Comparison of ENCODE assay signal across 35 cellular contexts in genomic region chr2:192203876-192204275, GRCh38. TPM values are rescaled to one million over a fixed set of nuclear protein-coding genes. Genes with fewer than 3 reads are reported as not detected.
"Had no signal": no experiment of that assay in that cellular context is flagged by ENCODE, and none has a peak within 500 bp of the region (broad histone marks: within the 10 kb centered on the region; RNA-seq: fewer than 3 reads in every experiment).

No MANE protein-coding gene starts in this region.

- ATAC-seq: activated CD4-positive, alpha-beta T cell treated with anti-CD3 and anti-CD28 coated beads for 36 hours; activated CD8-positive, alpha-beta memory T cell treated with anti-CD3 and anti-CD28 coated beads, Interleukin-2, amount 10 ng/mL, durations not matched to agents 7 days and 5 days; activated CD8-positive, alpha-beta T cell treated with anti-CD3 and anti-CD28 coated beads, Interleukin-2, amount 10 ng/mL, durations not matched to agents 7 days and 5 days; activated naive CD8-positive, alpha-beta T cell treated with anti-CD3 and anti-CD28 coated beads, Interleukin-2, amount 50 U/mL, for 24 hours; esophagus mucosa; foreskin keratinocyte; gastrocnemius medialis; heart left ventricle had no signal

- H3K36me3 ChIP-seq: adrenal gland, brain microvascular endothelial cell, colonic mucosa, gastrocnemius medialis, heart left ventricle had no signal

- H3K4me1 ChIP-seq: adrenal gland, colonic mucosa, foreskin keratinocyte, gastrocnemius medialis, heart left ventricle had no signal

- H3K36me3 Mint-ChIP-seq: activated CD4-positive, alpha-beta memory T cell treated with anti-CD3 and anti-CD28 coated beads for 36 hours; activated CD8-positive, alpha-beta memory T cell treated with anti-CD3 and anti-CD28 coated beads, Interleukin-2, amount 10 ng/mL, durations not matched to agents 7 days and 5 days; activated naive CD4-positive, alpha-beta T cell treated with anti-CD3 and anti-CD28 coated beads, Interleukin-2, amount 50 U/mL, for 24 hours; activated naive CD8-positive, alpha-beta T cell treated with anti-CD3 and anti-CD28 coated beads for 36 hours had no signal

- H3K4me1 Mint-ChIP-seq: activated CD4-positive, alpha-beta T cell treated with anti-CD3 and anti-CD28 coated beads for 36 hours; activated CD4-positive, alpha-beta T cell treated with anti-CD3 and anti-CD28 coated beads, Interleukin-2, amount 10 ng/mL, durations not matched to agents 24 days and 14 days; activated CD8-positive, alpha-beta memory T cell treated with anti-CD3 and anti-CD28 coated beads, Interleukin-2, amount 10 ng/mL, durations not matched to agents 7 days and 5 days; activated naive CD4-positive, alpha-beta T cell treated with anti-CD3 and anti-CD28 coated beads, Interleukin-2, amount 50 U/mL, for 24 hours; activated naive CD8-positive, alpha-beta T cell treated with anti-CD3 and anti-CD28 coated beads for 36 hours; activated naive CD8-positive, alpha-beta T cell treated with anti-CD3 and anti-CD28 coated beads, Interleukin-2, amount 50 U/mL, for 24 hours; endodermal cell had no signal

- DNase-seq: activated CD4-positive, alpha-beta memory T cell treated with anti-CD3 and anti-CD28 coated beads for 36 hours; activated CD4-positive, alpha-beta T cell treated with anti-CD3 and anti-CD28 coated beads for 36 hours; activated CD4-positive, alpha-beta T cell treated with anti-CD3 and anti-CD28 coated beads, Interleukin-2, amount 10 ng/mL, durations not matched to agents 24 days and 14 days; activated CD4-positive, CD25-positive, alpha-beta regulatory T cell; activated CD4-positive, CD25-positive, alpha-beta regulatory T cell treated with anti-CD3 and anti-CD28 coated beads, Interleukin-2, amount 50 U/mL, for 72 hours; activated CD8-positive, alpha-beta memory T cell treated with anti-CD3 and anti-CD28 coated beads, Interleukin-2, amount 10 ng/mL, durations not matched to agents 7 days and 5 days; activated CD8-positive, alpha-beta memory T cell treated with anti-CD3 and anti-CD28 coated beads, Interleukin-2, amount 50 U/mL, for 4 hours; activated CD8-positive, alpha-beta T cell treated with anti-CD3 and anti-CD28 coated beads, Interleukin-2, amount 10 ng/mL, durations not matched to agents 7 days and 5 days; activated effector memory CD4-positive, alpha-beta T cell treated with anti-CD3 and anti-CD28 coated beads, Interleukin-2, amount 50 U/mL, for 16 hours; activated naive CD4-positive, alpha-beta T cell treated with anti-CD3 and anti-CD28 coated beads for 36 hours; activated naive CD8-positive, alpha-beta T cell treated with anti-CD3 and anti-CD28 coated beads for 36 hours; activated naive CD8-positive, alpha-beta T cell treated with anti-CD3 and anti-CD28 coated beads, Interleukin-2, amount 50 U/mL, for 24 hours; activated T-cell treated with anti-CD3 and anti-CD28 coated beads, Interleukin-2, amount 50 U/mL, for 1 hour; activated T-cell treated with anti-CD3 and anti-CD28 coated beads, Interleukin-2, amount 50 U/mL, for 48 hours; adrenal gland; amygdala; aorta; brain microvascular endothelial cell; caudate nucleus; colonic mucosa; dorsolateral prefrontal cortex; effector memory CD4-positive, alpha-beta T cell; endodermal cell; foreskin keratinocyte; gastrocnemius medialis; glutamatergic neuron; heart left ventricle; T-helper 2 cell had no signal

- H3K27ac Mint-ChIP-seq: activated CD4-positive, alpha-beta memory T cell treated with anti-CD3 and anti-CD28 coated beads for 36 hours; activated CD4-positive, alpha-beta T cell treated with anti-CD3 and anti-CD28 coated beads for 36 hours; activated CD4-positive, alpha-beta T cell treated with anti-CD3 and anti-CD28 coated beads, Interleukin-2, amount 10 ng/mL, durations not matched to agents 24 days and 14 days; activated CD8-positive, alpha-beta memory T cell treated with anti-CD3 and anti-CD28 coated beads, Interleukin-2, amount 10 ng/mL, durations not matched to agents 7 days and 5 days; activated CD8-positive, alpha-beta T cell treated with anti-CD3 and anti-CD28 coated beads, Interleukin-2, amount 10 ng/mL, durations not matched to agents 7 days and 5 days; activated naive CD4-positive, alpha-beta T cell treated with anti-CD3 and anti-CD28 coated beads for 36 hours; activated naive CD4-positive, alpha-beta T cell treated with anti-CD3 and anti-CD28 coated beads, Interleukin-2, amount 50 U/mL, for 24 hours; activated naive CD8-positive, alpha-beta T cell treated with anti-CD3 and anti-CD28 coated beads for 36 hours; activated naive CD8-positive, alpha-beta T cell treated with anti-CD3 and anti-CD28 coated beads, Interleukin-2, amount 50 U/mL, for 24 hours; activated T-helper 1 cell treated with anti-CD3 and anti-CD28 coated beads, Interleukin-12 subunit alpha, Interleukin-12 subunit beta, Interleukin-2, Interleukin-4 antibody, amounts not matched to agents 30 ng/mL and 10 ng/mL and 1 ng/mL, durations not matched to agents 14 hours and 24 hours and 36 hours; activated T-helper 2 cell treated with anti-CD3 and anti-CD28 coated beads, Interferon-gamma antibody, Interleukin-2, Interleukin-4, amounts not matched to agents 10 μg/mL and 5 μg/mL and 100 μg/mL, durations not matched to agents 14 hours and 24 hours and 36 hours; endodermal cell had no signal

- H3K27me3 ChIP-seq: brain microvascular endothelial cell, colonic mucosa had no signal

- H3K27ac ChIP-seq: adrenal gland, brain microvascular endothelial cell, colonic mucosa, foreskin keratinocyte, gastrocnemius medialis, heart left ventricle had no signal

- H3K9me3 Mint-ChIP-seq: activated CD4-positive, alpha-beta memory T cell treated with anti-CD3 and anti-CD28 coated beads for 36 hours; activated CD4-positive, alpha-beta T cell treated with anti-CD3 and anti-CD28 coated beads, Interleukin-2, amount 10 ng/mL, durations not matched to agents 24 days and 14 days; activated naive CD4-positive, alpha-beta T cell treated with anti-CD3 and anti-CD28 coated beads for 36 hours; activated naive CD4-positive, alpha-beta T cell treated with anti-CD3 and anti-CD28 coated beads, Interleukin-2, amount 50 U/mL, for 24 hours; activated naive CD8-positive, alpha-beta T cell treated with anti-CD3 and anti-CD28 coated beads for 36 hours; activated naive CD8-positive, alpha-beta T cell treated with anti-CD3 and anti-CD28 coated beads, Interleukin-2, amount 50 U/mL, for 24 hours; activated T-helper 1 cell treated with anti-CD3 and anti-CD28 coated beads, Interleukin-12 subunit alpha, Interleukin-12 subunit beta, Interleukin-2, Interleukin-4 antibody, amounts not matched to agents 30 ng/mL and 10 ng/mL and 1 ng/mL, durations not matched to agents 14 hours and 24 hours and 36 hours; activated T-helper 2 cell treated with anti-CD3 and anti-CD28 coated beads, Interferon-gamma antibody, Interleukin-2, Interleukin-4, amounts not matched to agents 10 μg/mL and 5 μg/mL and 100 μg/mL, durations not matched to agents 14 hours and 24 hours and 36 hours; endodermal cell had no signal

- H3K9me3 ChIP-seq: adrenal gland, colonic mucosa, gastrocnemius medialis, heart left ventricle had no signal

- H3K4me3 ChIP-seq: adrenal gland, colonic mucosa, dorsolateral prefrontal cortex, gastrocnemius medialis, heart left ventricle had no signal

- H3K4me3 Mint-ChIP-seq: activated CD4-positive, alpha-beta memory T cell treated with anti-CD3 and anti-CD28 coated beads for 36 hours; activated CD4-positive, alpha-beta T cell treated with anti-CD3 and anti-CD28 coated beads for 36 hours; activated CD4-positive, alpha-beta T cell treated with anti-CD3 and anti-CD28 coated beads, Interleukin-2, amount 10 ng/mL, durations not matched to agents 24 days and 14 days; activated CD8-positive, alpha-beta memory T cell treated with anti-CD3 and anti-CD28 coated beads, Interleukin-2, amount 10 ng/mL, durations not matched to agents 7 days and 5 days; activated CD8-positive, alpha-beta T cell treated with anti-CD3 and anti-CD28 coated beads, Interleukin-2, amount 10 ng/mL, durations not matched to agents 7 days and 5 days; activated naive CD4-positive, alpha-beta T cell treated with anti-CD3 and anti-CD28 coated beads for 36 hours; activated naive CD4-positive, alpha-beta T cell treated with anti-CD3 and anti-CD28 coated beads, Interleukin-2, amount 50 U/mL, for 24 hours; activated naive CD8-positive, alpha-beta T cell treated with anti-CD3 and anti-CD28 coated beads for 36 hours; activated naive CD8-positive, alpha-beta T cell treated with anti-CD3 and anti-CD28 coated beads, Interleukin-2, amount 50 U/mL, for 24 hours; activated T-helper 1 cell treated with anti-CD3 and anti-CD28 coated beads, Interleukin-12 subunit alpha, Interleukin-12 subunit beta, Interleukin-2, Interleukin-4 antibody, amounts not matched to agents 30 ng/mL and 10 ng/mL and 1 ng/mL, durations not matched to agents 14 hours and 24 hours and 36 hours; endodermal cell had no signal

RNA-seq across cellular contexts. Expression of gene TMEFF2, which starts 9.1 kb away (rescaled TPM):
- total RNA-seq: activated CD4-positive, alpha-beta memory T cell treated with anti-CD3 and anti-CD28 coated beads for 36 hours; activated CD4-positive, alpha-beta T cell treated with anti-CD3 and anti-CD28 coated beads for 36 hours; activated CD4-positive, alpha-beta T cell treated with anti-CD3 and anti-CD28 coated beads, Interleukin-2, amount 10 ng/mL, durations not matched to agents 24 days and 14 days; activated CD8-positive, alpha-beta memory T cell treated with anti-CD3 and anti-CD28 coated beads for 36 hours; activated CD8-positive, alpha-beta memory T cell treated with anti-CD3 and anti-CD28 coated beads, Interleukin-2, amount 10 ng/mL, durations not matched to agents 7 days and 5 days; activated CD8-positive, alpha-beta T cell treated with anti-CD3 and anti-CD28 coated beads, Interleukin-2, amount 10 ng/mL, durations not matched to agents 7 days and 5 days; activated naive CD4-positive, alpha-beta T cell treated with anti-CD3 and anti-CD28 coated beads for 36 hours; activated naive CD8-positive, alpha-beta T cell treated with anti-CD3 and anti-CD28 coated beads for 36 hours; activated T-helper 1 cell treated with anti-CD3 and anti-CD28 coated beads, Interleukin-12 subunit alpha, Interleukin-12 subunit beta, Interleukin-2, Interleukin-4 antibody, amounts not matched to agents 30 ng/mL and 10 ng/mL and 1 ng/mL, durations not matched to agents 14 hours and 24 hours and 36 hours; activated T-helper 2 cell treated with anti-CD3 and anti-CD28 coated beads, Interferon-gamma antibody, Interleukin-2, Interleukin-4, amounts not matched to agents 10 μg/mL and 5 μg/mL and 100 μg/mL, durations not matched to agents 14 hours and 24 hours and 36 hours; epithelial cell of proximal tubule; esophagus mucosa; foreskin keratinocyte; T-helper 1 cell treated with Interleukin-12 subunit alpha and Interleukin-12 subunit beta and Interleukin-4 antibody, amounts not matched to agents 30 ng/mL and 1 ng/mL, for 36 hours had no signal
- polyA plus RNA-seq: aorta, foreskin keratinocyte had no signal
